1 cellular context compared by ENCODE assay signal in the genomic region with DNA sequence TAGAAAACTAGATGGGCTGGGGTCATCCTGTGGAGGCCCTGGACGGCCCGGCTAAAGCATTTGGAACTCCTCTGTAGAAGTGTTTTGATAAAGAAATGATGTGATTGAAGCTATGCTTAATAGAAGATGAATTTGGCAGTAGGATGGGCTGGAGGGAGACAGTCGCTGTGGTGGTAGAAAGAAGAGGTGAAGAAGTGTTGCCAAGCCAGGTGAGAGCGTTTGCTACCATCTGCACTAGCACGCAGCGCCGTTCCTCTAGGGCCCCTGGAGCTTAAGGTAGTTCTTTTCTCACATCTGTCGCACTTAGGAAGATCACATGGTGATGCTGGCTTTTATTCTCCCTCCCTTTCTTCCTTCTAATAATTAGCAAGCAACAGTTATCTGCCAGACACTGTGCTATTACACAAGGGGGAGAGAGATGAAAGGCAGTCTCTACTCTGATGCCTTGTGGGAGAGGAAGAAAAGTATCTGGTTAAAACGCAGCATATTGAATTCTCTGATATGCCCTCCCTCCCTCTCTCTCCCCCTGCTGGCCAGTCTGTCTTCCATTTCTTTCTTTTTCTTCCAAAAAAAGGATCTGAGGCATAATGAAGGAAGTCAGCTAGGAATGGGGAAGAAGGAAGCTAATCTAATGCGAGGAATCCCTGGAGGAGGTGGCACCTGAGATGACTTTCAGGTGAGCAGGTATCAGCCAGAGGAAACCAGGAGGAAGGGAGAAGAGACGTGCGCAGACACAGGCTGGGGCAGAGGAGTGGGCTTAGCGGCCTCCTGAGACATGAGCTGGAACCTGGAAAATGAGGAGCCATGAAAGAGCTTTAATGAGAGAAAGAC.
TF ChIP-seq lines count a peak whose summit lies in the region.

No MANE protein-coding gene starts in this region.

TF ChIP-seq in Ishikawa, 13 proteins besides CTCF, POLR2A, EP300 and RAD21 (continued from another document):
- TF ChIP-seq, protein P1, sequence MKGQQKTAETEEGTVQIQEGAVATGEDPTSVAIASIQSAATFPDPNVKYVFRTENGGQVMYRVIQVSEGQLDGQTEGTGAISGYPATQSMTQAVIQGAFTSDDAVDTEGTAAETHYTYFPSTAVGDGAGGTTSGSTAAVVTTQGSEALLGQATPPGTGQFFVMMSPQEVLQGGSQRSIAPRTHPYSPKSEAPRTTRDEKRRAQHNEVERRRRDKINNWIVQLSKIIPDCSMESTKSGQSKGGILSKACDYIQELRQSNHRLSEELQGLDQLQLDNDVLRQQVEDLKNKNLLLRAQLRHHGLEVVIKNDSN (IDR thresholded peaks at IDR 0.05), result no peak
- TF ChIP-seq, protein P2, sequence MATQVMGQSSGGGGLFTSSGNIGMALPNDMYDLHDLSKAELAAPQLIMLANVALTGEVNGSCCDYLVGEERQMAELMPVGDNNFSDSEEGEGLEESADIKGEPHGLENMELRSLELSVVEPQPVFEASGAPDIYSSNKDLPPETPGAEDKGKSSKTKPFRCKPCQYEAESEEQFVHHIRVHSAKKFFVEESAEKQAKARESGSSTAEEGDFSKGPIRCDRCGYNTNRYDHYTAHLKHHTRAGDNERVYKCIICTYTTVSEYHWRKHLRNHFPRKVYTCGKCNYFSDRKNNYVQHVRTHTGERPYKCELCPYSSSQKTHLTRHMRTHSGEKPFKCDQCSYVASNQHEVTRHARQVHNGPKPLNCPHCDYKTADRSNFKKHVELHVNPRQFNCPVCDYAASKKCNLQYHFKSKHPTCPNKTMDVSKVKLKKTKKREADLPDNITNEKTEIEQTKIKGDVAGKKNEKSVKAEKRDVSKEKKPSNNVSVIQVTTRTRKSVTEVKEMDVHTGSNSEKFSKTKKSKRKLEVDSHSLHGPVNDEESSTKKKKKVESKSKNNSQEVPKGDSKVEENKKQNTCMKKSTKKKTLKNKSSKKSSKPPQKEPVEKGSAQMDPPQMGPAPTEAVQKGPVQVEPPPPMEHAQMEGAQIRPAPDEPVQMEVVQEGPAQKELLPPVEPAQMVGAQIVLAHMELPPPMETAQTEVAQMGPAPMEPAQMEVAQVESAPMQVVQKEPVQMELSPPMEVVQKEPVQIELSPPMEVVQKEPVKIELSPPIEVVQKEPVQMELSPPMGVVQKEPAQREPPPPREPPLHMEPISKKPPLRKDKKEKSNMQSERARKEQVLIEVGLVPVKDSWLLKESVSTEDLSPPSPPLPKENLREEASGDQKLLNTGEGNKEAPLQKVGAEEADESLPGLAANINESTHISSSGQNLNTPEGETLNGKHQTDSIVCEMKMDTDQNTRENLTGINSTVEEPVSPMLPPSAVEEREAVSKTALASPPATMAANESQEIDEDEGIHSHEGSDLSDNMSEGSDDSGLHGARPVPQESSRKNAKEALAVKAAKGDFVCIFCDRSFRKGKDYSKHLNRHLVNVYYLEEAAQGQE (IDR thresholded peaks at IDR 0.05; ENCODE audit: low read depth), result no peak
- TF ChIP-seq TEAD4 (IDR thresholded peaks at IDR 0.05) (no peak), CREB1 (IDR thresholded peaks at IDR 0.05; ENCODE audit: low read depth) (no peak)
- TF ChIP-seq, protein P3, sequence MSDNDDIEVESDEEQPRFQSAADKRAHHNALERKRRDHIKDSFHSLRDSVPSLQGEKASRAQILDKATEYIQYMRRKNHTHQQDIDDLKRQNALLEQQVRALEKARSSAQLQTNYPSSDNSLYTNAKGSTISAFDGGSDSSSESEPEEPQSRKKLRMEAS (IDR thresholded peaks at IDR 0.05), result no peak
